Comparison of ENCODE assay signal across 8 cellular contexts in genomic region chr9:83707768-83708514, GRCh38. TPM values are rescaled to one million over a fixed set of nuclear protein-coding genes. Genes with fewer than 3 reads are reported as not detected.
DNase-seq lines count a peak whose midpoint lies in the region; ATAC-seq and TF ChIP-seq lines count a peak whose summit lies in the region.

Gene UBQLN1, minus strand, starts transcription at chr9:83707958. Its CDS starts 279 bp downstream, at chr9:83707679.

- H3K27ac Mint-ChIP-seq in activated naive CD4-positive, alpha-beta T cell treated with anti-CD3 and anti-CD28 coated beads, Interleukin-2, amount 50 U/mL, for 72 hours: peak within 1 kb of the TSS; percentile 99 to 100

- no peak for TF ChIP-seq CTCF in omental fat pad (IDR thresholded peaks at IDR 0.05)

- DNase-seq in NCI-H1105 (lab: John Stamatoyannopoulos, UW) (peak; percentile 88), SKM-1 (lab: John Stamatoyannopoulos, UW; ENCODE audit: unreplicated experiment) (peak; percentile 64), glomerular visceral epithelial cell (ENCODE audit: extremely low spot score) (peak; percentile 92), omental fat pad (ENCODE audit: low spot score) (peak; percentile 94)
- peak; percentile 86 to 92 for DNase-seq in activated naive CD4-positive, alpha-beta T cell treated with anti-CD3 and anti-CD28 coated beads, Interleukin-2, amount 50 U/mL, for 72 hours (ENCODE audit: low spot score in 2 of 2)

- peak within 1 kb of the TSS; percentile 99 for H3K27ac ChIP-seq in temporal lobe (ENCODE audit: low read depth, low read length)

- H3K36me3 Mint-ChIP-seq in activated naive CD4-positive, alpha-beta T cell treated with anti-CD3 and anti-CD28 coated beads, Interleukin-2, amount 50 U/mL, for 72 hours: peaks cover 26% of the 10 kb centered on the region in 2 donors

- TF ChIP-seq POLR2A in GM10847 (IDR thresholded peaks at IDR 0.05; ENCODE audit: extremely low read depth, insufficient read length): peak; percentile 77

- no peaks in the 10 kb centered on the region for H3K9me3 Mint-ChIP-seq in activated naive CD4-positive, alpha-beta T cell treated with anti-CD3 and anti-CD28 coated beads, Interleukin-2, amount 50 U/mL, for 72 hours

- peak; percentile 86 for ATAC-seq in HG02642 (IDR thresholded peaks at IDR 0.05; ENCODE audit: poor library complexity, unreplicated experiment)
- ATAC-seq in activated naive CD4-positive, alpha-beta T cell treated with anti-CD3 and anti-CD28 coated beads, Interleukin-2, amount 50 U/mL, for 72 hours: peak; percentile 76 to 84
- ATAC-seq in omental fat pad (ENCODE audit: low FRiP score): peak; percentile 91

RNA-seq across cellular contexts. Expression of gene UBQLN1, which starts in this region (rescaled TPM):
- total RNA-seq in activated naive CD4-positive, alpha-beta T cell treated with anti-CD3 and anti-CD28 coated beads, Interleukin-2, amount 50 U/mL, for 72 hours: 100 to 1,000 TPM in 1 of 2 donors, 10 to 100 TPM in 1; 96.8 to 118 TPM
- total RNA-seq in omental fat pad (100 to 1,000 TPM; 107 to 150 (median 121) TPM), temporal lobe (185 TPM)

Comparison
In these comparisons a context has a peak if more than half of its experiments do, and no peak if none do; other contexts are left out.
1. Peak in every context shown above with its lines: DNase-seq, ATAC-seq and H3K27ac ChIP-seq.